Comparison of ENCODE assay signal across 23 cellular contexts in genomic region chr2:228827056-228827455, GRCh38.
A peak's percentile ranks its signal among the peaks of the same experiment; 100 is the strongest.
DNase-seq lines count a peak whose midpoint lies in the region; ATAC-seq and TF ChIP-seq lines count a peak whose summit lies in the region.
"Had no signal": no experiment of that assay in that cellular context is flagged by ENCODE, and none has a peak within 500 bp of the region (broad histone marks: within the 10 kb centered on the region; RNA-seq: fewer than 3 reads in every experiment).

No MANE protein-coding gene starts in this region.

- no peak for TF ChIP-seq POLR2A in IMR-90 (IDR thresholded peaks at IDR 0.05; ENCODE audit: low read depth, low read length)
- no peak for TF ChIP-seq POLR2A in right lobe of liver (IDR thresholded peaks at IDR 0.05)

- no peak overlapping the region for H4K8ac ChIP-seq in IMR-90 (ENCODE audit: low read depth in 2 of 2, low read length in 2 of 2)

- H3K23ac ChIP-seq in IMR-90 (ENCODE audit: low read depth, low read length), result no peak overlapping the region

- H3K27ac Mint-ChIP-seq in T-helper 17 cell, result no peak overlapping the region
- H3K27ac Mint-ChIP-seq: activated naive CD4-positive, alpha-beta T cell treated with anti-CD3 and anti-CD28 coated beads, Interleukin-2, amount 10 ng/mL, durations not matched to agents 7 days and 5 days; CD4-positive, CD25-positive, alpha-beta regulatory T cell had no signal

- no peak overlapping the region for H4K91ac ChIP-seq in IMR-90 (ENCODE audit: insufficient read depth, low read depth, low read length)

- CTCF ChIA-PET in IMR-90 (lab: Yijun Ruan, JAX), result no interaction called here

- no peak overlapping the region for H3K9ac ChIP-seq in IMR-90 (ENCODE audit: low read depth, low read length)

- DNase-seq in EL (peak; percentile 52), IMR-90 (peak; percentile 7), epidermal melanocyte (ENCODE audit: insufficient read length, low spot score) (peak; percentile 29), left lung (no peak), right lobe of liver (no peak), T-helper 17 cell (no peak), RPMI8226 (no peak)
- DNase-seq: activated CD4-positive, alpha-beta T cell treated with anti-CD3 and anti-CD28 coated beads for 4 hours; activated naive CD4-positive, alpha-beta T cell treated with anti-CD3 and anti-CD28 coated beads, Interleukin-2, amount 10 ng/mL, durations not matched to agents 7 days and 5 days; caudate nucleus; CD4-positive, CD25-positive, alpha-beta regulatory T cell; dorsolateral prefrontal cortex; kidney; lower lobe of right lung; NCI-H187; NCI-H2171 treated with DMSO at 0.1 percent for 48 hours; NCI-H526; stimulated activated naive CD4-positive, alpha-beta T cell treated with Interleukin-2 at 50 U/mL for 16 hours; T-helper 2 cell; testis had no signal

- no peaks in the 10 kb centered on the region for H3K36me3 Mint-ChIP-seq in T-helper 17 cell (ENCODE audit: low read depth)
- H3K36me3 Mint-ChIP-seq: activated naive CD4-positive, alpha-beta T cell treated with anti-CD3 and anti-CD28 coated beads, Interleukin-2, amount 10 ng/mL, durations not matched to agents 7 days and 5 days; CD4-positive, CD25-positive, alpha-beta regulatory T cell had no signal

- H2AK9ac ChIP-seq in IMR-90 (replicated peaks; ENCODE audit: low read depth, low read length, poor library complexity), result no peak overlapping the region

- H2BK15ac ChIP-seq in IMR-90 (ENCODE audit: low read depth, low read length), result no peak overlapping the region

- H3K9me3 ChIP-seq in IMR-90 (ENCODE audit: control insufficient read depth, insufficient read depth, low read length), result peaks cover 9% of the 10 kb centered on the region
- H3K9me3 ChIP-seq in left lung, result peaks cover 0 to 6% of the 10 kb centered on the region in 2 donors
- H3K9me3 ChIP-seq in right lobe of liver, result no peaks in the 10 kb centered on the region
- H3K9me3 ChIP-seq in T-helper 17 cell (ENCODE audit: control insufficient read depth, low read length, poor library complexity, severe bottlenecking), result no peaks in the 10 kb centered on the region
- H3K9me3 ChIP-seq: gastroesophageal sphincter, lower lobe of right lung, testis had no signal

- H3K36me3 ChIP-seq in IMR-90 (ENCODE audit: control insufficient read depth, insufficient read depth, low read length) (no peaks in the 10 kb centered on the region), left lung (no peaks in the 10 kb centered on the region), right lobe of liver (no peaks in the 10 kb centered on the region)
- H3K36me3 ChIP-seq: gastroesophageal sphincter, lower lobe of right lung, SJSA1 had no signal

- no peak overlapping the region for H3K4me3 Mint-ChIP-seq in T-helper 17 cell
- H3K4me3 Mint-ChIP-seq: activated naive CD4-positive, alpha-beta T cell treated with anti-CD3 and anti-CD28 coated beads, Interleukin-2, amount 10 ng/mL, durations not matched to agents 7 days and 5 days; CD4-positive, CD25-positive, alpha-beta regulatory T cell had no signal

- no peak overlapping the region for H2AK5ac ChIP-seq in IMR-90 (ENCODE audit: low read depth, low read length)

- H3K4ac ChIP-seq in IMR-90 (ENCODE audit: low read depth, low read length), result no peak overlapping the region

- H2BK20ac ChIP-seq in IMR-90 (ENCODE audit: low read depth, low read length), result no peak overlapping the region

- WGBS in IMR-90 (ENCODE audit: extremely low coverage in 2 of 2, insufficient read length in 1 of 2), 2 experiments, result no CpG with 5 or more reads among the region's 1 CpG
- 85% methylated on average over 1 of the region's 1 CpG for WGBS in right lobe of liver (ENCODE audit: insufficient coverage, low coverage, low lambda C conversion rate, missing lambda C conversion rate)

- dilution Hi-C loops in IMR-90 (cut with HindIII; ENCODE audit: low sequenced_read_pairs, unreplicated experiment), result no loop called here

- ATAC-seq in IMR-90 (ENCODE audit: low read depth), result no peak
- ATAC-seq in left lung, result peak; percentile 36
- no peak for ATAC-seq in right lobe of liver
- no peak for ATAC-seq in T-helper 17 cell
- ATAC-seq: gastroesophageal sphincter, lower lobe of right lung, sciatic nerve had no signal

- no peaks in the 10 kb centered on the region for H3K27me3 ChIP-seq in IMR-90 (ENCODE audit: control insufficient read depth, insufficient read depth, low read length)
- H3K27me3 ChIP-seq in left lung, result no peaks in the 10 kb centered on the region
- no peaks in the 10 kb centered on the region for H3K27me3 ChIP-seq in right lobe of liver
- H3K27me3 ChIP-seq: gastroesophageal sphincter, SJSA1, testis had no signal

- POLR2A ChIA-PET in IMR-90 (lab: Charles Lee; ENCODE audit: unreplicated experiment), result no interaction called here

- H3K27me3 Mint-ChIP-seq in T-helper 17 cell, result no peaks in the 10 kb centered on the region
- H3K27me3 Mint-ChIP-seq: activated naive CD4-positive, alpha-beta T cell treated with anti-CD3 and anti-CD28 coated beads, Interleukin-2, amount 10 ng/mL, durations not matched to agents 7 days and 5 days; CD4-positive, CD25-positive, alpha-beta regulatory T cell had no signal

- no peak overlapping the region for H3K14ac ChIP-seq in IMR-90 (replicated peaks; ENCODE audit: low read depth, low read length)

- H3K27ac ChIP-seq in IMR-90 (ENCODE audit: insufficient read depth, low read length) (no peak overlapping the region), left lung (no peak overlapping the region), right lobe of liver (no peak overlapping the region)
- H3K27ac ChIP-seq: dorsolateral prefrontal cortex, gastroesophageal sphincter, lower lobe of right lung, SJSA1, testis had no signal

- intact Hi-C loops in IMR-90 (cut with micrococcal nuclease) (no loop called here), left lung (cut with DNase I) (no loop called here), right lobe of liver (cut with DNase I) (no loop called here)

- BruUV-seq in IMR-90 (replicated peaks; lab: Mats Ljungman, UMichigan), result no TSS peak

- H4K5ac ChIP-seq in IMR-90 (ENCODE audit: low read depth, low read length), result no peak overlapping the region

- no peaks in the 10 kb centered on the region for H3K9me1 ChIP-seq in IMR-90 (ENCODE audit: insufficient read depth, low read length)

- no peaks in the 10 kb centered on the region for H3K4me1 Mint-ChIP-seq in T-helper 17 cell
- H3K4me1 Mint-ChIP-seq: activated naive CD4-positive, alpha-beta T cell treated with anti-CD3 and anti-CD28 coated beads, Interleukin-2, amount 10 ng/mL, durations not matched to agents 7 days and 5 days; CD4-positive, CD25-positive, alpha-beta regulatory T cell had no signal

- no peaks in the 10 kb centered on the region for H3K79me1 ChIP-seq in IMR-90 (ENCODE audit: low read depth in 1 of 2, low read length in 2 of 2)

- H3K4me1 ChIP-seq in IMR-90 (ENCODE audit: control insufficient read depth, insufficient read depth, low read length) (no peaks in the 10 kb centered on the region), left lung (no peaks in the 10 kb centered on the region), right lobe of liver (no peaks in the 10 kb centered on the region)
- H3K4me1 ChIP-seq: gastroesophageal sphincter, lower lobe of right lung, SJSA1, testis had no signal

- no peaks in the 10 kb centered on the region for H4K20me1 ChIP-seq in IMR-90 (ENCODE audit: insufficient read depth, low read length)

- no peak overlapping the region for H3K18ac ChIP-seq in IMR-90 (ENCODE audit: low read depth, low read length)

- no peak overlapping the region for H2AFZ ChIP-seq in IMR-90 (replicated peaks; ENCODE audit: low read length, poor library complexity)

- no peak overlapping the region for H3K4me2 ChIP-seq in IMR-90 (ENCODE audit: low read depth, low read length)

- TF ChIP-seq RAD21 in IMR-90 (IDR thresholded peaks at IDR 0.05; ENCODE audit: low read length), result no peak

- TF ChIP-seq CTCF in IMR-90 (conservative IDR thresholded peaks at IDR 0.05; ENCODE audit: low read depth, low read length), result no peak
- no peak for TF ChIP-seq CTCF in left lung (IDR thresholded peaks at IDR 0.05)
- no peak for TF ChIP-seq CTCF in right lobe of liver (IDR thresholded peaks at IDR 0.05)

- in situ Hi-C loops in IMR-90 (cut with MboI; ENCODE audit: low sequenced_read_pairs), result no loop called here

- no peak overlapping the region for H2BK5ac ChIP-seq in IMR-90 (ENCODE audit: low read depth, low read length, poor library complexity, severe bottlenecking)

- no peak overlapping the region for H3K56ac ChIP-seq in IMR-90 (ENCODE audit: extremely low read depth, insufficient read depth, low read length)

- H3K4me3 ChIP-seq in IMR-90 (ENCODE audit: insufficient read depth, low read depth, low read length) (no peak overlapping the region), left lung (no peak overlapping the region), right lobe of liver (no peak overlapping the region)
- H3K4me3 ChIP-seq: dorsolateral prefrontal cortex, gastroesophageal sphincter, lower lobe of right lung, SJSA1, testis had no signal

- H2BK120ac ChIP-seq in IMR-90 (ENCODE audit: low read depth, low read length), result no peak overlapping the region

TF ChIP-seq in IMR-90, 13 proteins besides CTCF, POLR2A, EP300 and RAD21:
- TF ChIP-seq RCOR1 (IDR thresholded peaks at IDR 0.05; ENCODE audit: insufficient replicate concordance, low read length) (no peak), USF2 (IDR thresholded peaks at IDR 0.05; ENCODE audit: low read depth, low read length) (no peak)

Comparison
In these comparisons a context has a peak if more than half of its experiments do, and no peak if none do; other contexts are left out.
1. DNase-seq: peak in EL (single experiment), IMR-90 (single experiment) and epidermal melanocyte (single experiment); none in left lung (0 of 2), right lobe of liver (0 of 3), T-helper 17 cell (0 of 3) and RPMI8226 (single experiment).